2 cellular contexts compared by ENCODE assay signal in genomic region chr1:31669786-31670582, GRCh38.
TF ChIP-seq lines count a peak whose summit lies in the region.

No MANE protein-coding gene starts in this region.

TF ChIP-seq in liver, 16 proteins besides CTCF, POLR2A, EP300 and RAD21:
- no peak for TF ChIP-seq SP1 (IDR thresholded peaks at IDR 0.05)
- TF ChIP-seq JUND (IDR thresholded peaks at IDR 0.05) = no peak
- TF ChIP-seq RXRA (IDR thresholded peaks at IDR 0.05) = no peak
- no peak for TF ChIP-seq YY1 (IDR thresholded peaks at IDR 0.05)
- TF ChIP-seq ATF3 (IDR thresholded peaks at IDR 0.05) = no peak
- no peak for TF ChIP-seq HNF4A (conservative IDR thresholded peaks at IDR 0.05)
- TF ChIP-seq, protein P1, sequence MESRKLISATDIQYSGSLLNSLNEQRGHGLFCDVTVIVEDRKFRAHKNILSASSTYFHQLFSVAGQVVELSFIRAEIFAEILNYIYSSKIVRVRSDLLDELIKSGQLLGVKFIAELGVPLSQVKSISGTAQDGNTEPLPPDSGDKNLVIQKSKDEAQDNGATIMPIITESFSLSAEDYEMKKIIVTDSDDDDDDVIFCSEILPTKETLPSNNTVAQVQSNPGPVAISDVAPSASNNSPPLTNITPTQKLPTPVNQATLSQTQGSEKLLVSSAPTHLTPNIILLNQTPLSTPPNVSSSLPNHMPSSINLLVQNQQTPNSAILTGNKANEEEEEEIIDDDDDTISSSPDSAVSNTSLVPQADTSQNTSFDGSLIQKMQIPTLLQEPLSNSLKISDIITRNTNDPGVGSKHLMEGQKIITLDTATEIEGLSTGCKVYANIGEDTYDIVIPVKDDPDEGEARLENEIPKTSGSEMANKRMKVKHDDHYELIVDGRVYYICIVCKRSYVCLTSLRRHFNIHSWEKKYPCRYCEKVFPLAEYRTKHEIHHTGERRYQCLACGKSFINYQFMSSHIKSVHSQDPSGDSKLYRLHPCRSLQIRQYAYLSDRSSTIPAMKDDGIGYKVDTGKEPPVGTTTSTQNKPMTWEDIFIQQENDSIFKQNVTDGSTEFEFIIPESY (IDR thresholded peaks at IDR 0.05) = no peak
- no peak for TF ChIP-seq NR2F2 (IDR thresholded peaks at IDR 0.05)

TF ChIP-seq in HepG2, 621 proteins besides CTCF, POLR2A, EP300 and RAD21:
- TF ChIP-seq ZNF780A (CRISPR knock-in tag; IDR thresholded peaks at IDR 0.05) = no peak
TF ChIP-seq in HepG2: peak in this region for 0.
